26 cellular contexts compared by ENCODE assay signal in the genomic region with DNA sequence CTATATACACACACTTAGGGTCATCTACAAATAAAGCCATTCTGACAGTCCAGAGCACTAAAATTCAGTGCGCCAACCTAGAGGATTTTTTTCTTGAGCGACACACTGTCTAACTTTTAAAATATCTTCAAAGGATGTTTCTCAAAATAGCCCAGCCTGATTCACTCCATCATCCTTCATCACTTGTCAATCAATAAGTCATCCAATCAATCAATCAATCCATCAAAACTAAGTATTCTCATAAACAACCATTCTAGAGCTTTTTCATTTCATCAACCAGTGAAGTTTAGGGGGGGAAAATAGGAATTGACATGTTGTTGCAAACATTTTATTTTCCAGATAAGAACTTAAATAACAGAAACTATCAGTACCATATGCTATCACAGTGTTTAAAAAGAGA.
"Had no signal": no experiment of that assay in that cellular context is flagged by ENCODE, and none has a peak within 500 bp of the region (broad histone marks: within the 10 kb centered on the region; RNA-seq: fewer than 3 reads in every experiment).

No MANE protein-coding gene starts in this region.

- H3K27me3 ChIP-seq: stomach, testis, thyroid gland, tibial artery, tibial nerve, transverse colon, upper lobe of left lung, upper lobe of right lung, uterus, vagina had no signal

- H3K36me3 ChIP-seq: stomach, thoracic aorta, thyroid gland, tibial artery, tibial nerve, transverse colon, upper lobe of left lung, upper lobe of right lung, uterus, vagina had no signal

- H3K4me3 ChIP-seq: stomach, testis, thoracic aorta, thyroid gland, tibial artery, tibial nerve, transverse colon, upper lobe of left lung, upper lobe of right lung, uterus, vagina had no signal

- FAIRE-seq: urothelium cell line had no signal

- H3K4me1 ChIP-seq: stomach, testis, tibial artery, tibial nerve, transverse colon, upper lobe of right lung, uterus, vagina had no signal

- H3K27ac ChIP-seq: stomach, testis, thoracic aorta, thyroid gland, tibial artery, tibial nerve, transverse colon, upper lobe of left lung, upper lobe of right lung, uterus, vagina had no signal

- DNase-seq: stimulated activated CD4-positive, alpha-beta T cell treated with anti-CD3 and anti-CD28 coated beads, Interleukin-2, amount 100 ng/mL, for 48 hours; stimulated activated CD4-positive, alpha-beta T cell treated with anti-CD3 and anti-CD28 coated beads, Interleukin-4, amount 100 ng/mL, for 1 hour; stimulated activated CD4-positive, alpha-beta T cell treated with anti-CD3 and anti-CD28 coated beads, Interleukin-4, amount 100 ng/mL, for 24 hours; stimulated activated CD4-positive, alpha-beta T cell treated with anti-CD3 and anti-CD28 coated beads, Interleukin-4, amount 100 ng/mL, for 4 hours; stimulated activated CD8-positive, alpha-beta memory T cell treated with anti-CD3 and anti-CD28 coated beads, Interleukin-4, amount 100 ng/mL, for 48 hours; stimulated activated naive B cell treated with anti-CD40 and anti-IgM and Interleukin-4, amounts not matched to agents 10 μg/mL and 1 μg/mL and 100 μg/mL, for 72 hours; stimulated activated naive CD4-positive, alpha-beta T cell; stimulated activated naive CD4-positive, alpha-beta T cell treated with Interleukin-2 at 50 U/mL for 16 hours; stimulated activated naive CD8-positive, alpha-beta T cell treated with anti-CD3 and anti-CD28 coated beads, Interleukin-15, amount 100 ng/mL, for 72 hours; stimulated activated naive CD8-positive, alpha-beta T cell treated with anti-CD3 and anti-CD28 coated beads, Interleukin-15, Interleukin-2, amounts not matched to agents 100 U/mL and 50 U/mL, for 24 hours; stomach; substantia nigra; testis; thyroid gland; tibial artery; transverse colon; trophoblast cell; upper lobe of left lung; upper lobe of right lung; uterus had no signal

- ATAC-seq: stimulated activated effector memory CD8-positive, alpha-beta T cell treated with anti-CD3 and anti-CD28 coated beads, Interleukin-12 subunit alpha, Interleukin-12 subunit beta, amount 100 ng/mL, for 72 hours; stimulated activated memory B cell treated with anti-CD40 and anti-IgM and Interleukin-4, amounts not matched to agents 10 μg/mL and 1 μg/mL and 100 μg/mL, for 72 hours; stimulated activated naive B cell treated with anti-CD40 and anti-IgM and Interleukin-4, amounts not matched to agents 10 μg/mL and 1 μg/mL and 100 μg/mL, for 72 hours; stimulated activated naive CD8-positive, alpha-beta T cell treated with anti-CD3 and anti-CD28 coated beads, Interleukin-15, amount 100 ng/mL, for 72 hours; stimulated activated naive CD8-positive, alpha-beta T cell treated with anti-CD3 and anti-CD28 coated beads, Interleukin-15, Interleukin-2, amounts not matched to agents 100 U/mL and 50 U/mL, for 24 hours; upper lobe of right lung had no signal

- H3K9me3 ChIP-seq: stomach, testis, thoracic aorta, thyroid gland, tibial artery, tibial nerve, transverse colon, upper lobe of left lung, upper lobe of right lung, uterus, vagina had no signal
